Comparison of ENCODE assay signal across 8 cellular contexts in the genomic region with DNA sequence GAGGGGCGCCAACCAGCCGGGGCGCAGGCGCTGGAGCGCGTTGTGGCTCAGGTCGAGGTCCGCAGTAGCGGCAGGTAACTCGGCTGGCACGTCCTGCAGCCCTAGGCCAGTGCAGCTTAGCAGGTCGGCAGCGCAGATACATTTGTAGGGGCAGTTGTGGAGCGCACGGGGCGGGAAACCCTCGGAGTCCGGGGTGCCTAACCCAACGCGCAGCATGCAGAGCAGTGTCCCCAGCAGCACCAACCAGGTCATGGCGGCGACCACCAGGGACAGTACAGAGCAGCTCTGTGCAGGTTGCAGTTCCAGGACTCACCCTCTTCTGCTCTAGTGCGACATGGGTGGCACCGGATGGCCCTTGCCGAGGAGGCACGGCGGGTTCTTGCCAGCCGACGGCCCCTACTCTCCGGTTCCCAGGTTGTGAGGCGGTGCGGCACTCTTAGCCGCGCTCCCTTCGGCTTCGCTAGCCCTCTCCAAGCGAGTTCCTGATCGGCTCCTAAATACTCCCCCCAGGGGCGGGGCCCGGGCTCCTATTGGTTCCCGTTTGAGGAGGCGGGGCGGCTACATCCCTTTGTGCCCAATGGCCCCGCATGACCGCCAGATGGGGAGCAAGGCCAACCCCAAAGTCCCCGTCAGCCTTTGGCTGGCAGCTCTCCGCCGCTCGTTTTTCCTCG. TPM values are rescaled to one million over a fixed set of nuclear protein-coding genes. Genes with fewer than 3 reads are reported as not detected.
A peak's percentile ranks its signal among the peaks of the same experiment; 100 is the strongest.
DNase-seq lines count a peak whose midpoint lies in the region; ATAC-seq, FAIRE-seq and TF ChIP-seq lines count a peak whose summit lies in the region.

A gene with protein sequence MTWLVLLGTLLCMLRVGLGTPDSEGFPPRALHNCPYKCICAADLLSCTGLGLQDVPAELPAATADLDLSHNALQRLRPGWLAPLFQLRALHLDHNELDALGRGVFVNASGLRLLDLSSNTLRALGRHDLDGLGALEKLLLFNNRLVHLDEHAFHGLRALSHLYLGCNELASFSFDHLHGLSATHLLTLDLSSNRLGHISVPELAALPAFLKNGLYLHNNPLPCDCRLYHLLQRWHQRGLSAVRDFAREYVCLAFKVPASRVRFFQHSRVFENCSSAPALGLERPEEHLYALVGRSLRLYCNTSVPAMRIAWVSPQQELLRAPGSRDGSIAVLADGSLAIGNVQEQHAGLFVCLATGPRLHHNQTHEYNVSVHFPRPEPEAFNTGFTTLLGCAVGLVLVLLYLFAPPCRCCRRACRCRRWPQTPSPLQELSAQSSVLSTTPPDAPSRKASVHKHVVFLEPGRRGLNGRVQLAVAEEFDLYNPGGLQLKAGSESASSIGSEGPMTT (minus strand): TSS at position 471 of the 671 bp plus-strand sequence. CDS start 219 bp downstream, at position 252.

- H3K4me2 ChIP-seq in H1 (ENCODE audit: insufficient read depth in 1 of 2, low read depth in 2 of 2, low read length in 2 of 2): peak within 1 kb of the TSS; percentile 63 to 97

- 0 out of 2 replicates have a peak within 1 kb of the TSS, but pooled peaks have one; percentile 25 for H2AFZ ChIP-seq in H1 (ENCODE audit: low read length)

- no peak within 1 kb of the TSS for H2AK5ac ChIP-seq in H1 (ENCODE audit: low read depth, low read length)

- H2BK12ac ChIP-seq in H1 (ENCODE audit: low read depth, low read length): peak within 1 kb of the TSS; percentile 21; the same call in 1 of the 2 replicates

- H3K79me2 ChIP-seq in H1 (ENCODE audit: control insufficient read depth in 1 of 2, insufficient read depth in 2 of 2, low read length in 2 of 2): peaks cover 0 to 8% of the 10 kb centered on the region in 2 experiments; a peak in 1 of 4 replicates

- peak; percentile 25 to 43; a peak in 3 of 4 replicates for TF ChIP-seq RAD21 in H1 (IDR thresholded peaks at IDR 0.05 in 1 of 2, conservative IDR thresholded peaks at IDR 0.05 in 1 of 2; ENCODE audit: low read depth in 2 of 2, low read length in 2 of 2)

- H3K79me1 ChIP-seq in H1 (ENCODE audit: low read depth, low read length): peaks cover 5% of the 10 kb centered on the region; the same call in 1 of the 2 replicates

- peak within 1 kb of the TSS; percentile 84; the same call in 1 of the 2 replicates for H2BK5ac ChIP-seq in H1 (ENCODE audit: low read depth, low read length)

- peak within 1 kb of the TSS; percentile 90 for H4K8ac ChIP-seq in H1 (ENCODE audit: extremely low read depth, insufficient read depth, low read length)

- peak within 1 kb of the TSS in 3 of 4 experiments; percentile 34 to 62 (median 61); a peak in 5 of 7 replicates for H3K9ac ChIP-seq in H1 (replicated peaks in 1 of 4; ENCODE audit: extremely low read depth in 1 of 4, low read depth in 3 of 4, low read length in 3 of 4)

- peaks cover 16% of the 10 kb centered on the region; the same call in 1 of the 2 replicates for H3K23me2 ChIP-seq in H1 (ENCODE audit: low read depth, low read length)

- peak within 1 kb of the TSS; percentile 49 for H3K4ac ChIP-seq in H1 (replicated peaks; ENCODE audit: insufficient read length, low read depth, low read length)

- H4K91ac ChIP-seq in H1 (replicated peaks; ENCODE audit: insufficient read length, low read length): peak within 1 kb of the TSS; percentile 90

- H3K4me3 ChIP-seq in H1 (ENCODE audit: extremely low read depth in 1 of 4, insufficient read depth in 2 of 4, low read depth in 3 of 4, low read length in 4 of 4): peak within 1 kb of the TSS; percentile 45 to 62 (median 56)

- peak in 1 of 2 experiments; percentile 95; a peak in 2 of 3 replicates for TF ChIP-seq POLR2A in H1 (IDR thresholded peaks at IDR 0.05; ENCODE audit: control extremely low read depth in 1 of 2, low read depth in 2 of 2, low read length in 2 of 2)

- no peak within 1 kb of the TSS for H2BK120ac ChIP-seq in H1 (replicated peaks; ENCODE audit: low read depth, low read length)

- 4% methylated on average over 49 of the region's 50 CpGs; no CpG with 5 or more reads in 1 of the 2 experiments for WGBS in H1 (ENCODE audit: extremely low coverage in 1 of 2, insufficient coverage in 1 of 2, insufficient read length in 1 of 2, insufficient replicate concordance in 2 of 2, low coverage in 1 of 2, low lambda C conversion rate in 2 of 2, missing lambda C conversion rate in 1 of 2), 2 experiments

- H3K27ac ChIP-seq in H1 (ENCODE audit: low read depth, low read length): no peak within 1 kb of the TSS

- DNase-seq in AG08396 (ENCODE audit: low spot score): peak; percentile 98
- DNase-seq in NCI-H748 (lab: John Stamatoyannopoulos, UW; ENCODE audit: unreplicated experiment): peak; percentile 94
- DNase-seq in activated CD8-positive, alpha-beta memory T cell treated with anti-CD3 and anti-CD28 coated beads for 4 hours (ENCODE audit: low read depth in 2 of 2): peak; percentile 81 to 82
- DNase-seq in H1 (ENCODE audit: low read depth in 1 of 2, low spot score in 2 of 2): peak; percentile 86 to 97
- peak; percentile 97 for DNase-seq in medulla oblongata (ENCODE audit: extremely low spot score)
- peak; percentile 75 to 87 (median 79) for DNase-seq in stimulated activated CD4-positive, alpha-beta T cell treated with anti-CD3 and anti-CD28 coated beads, TNF-alpha, amount 100 ng/mL, for 4 hours (ENCODE audit: low read depth in 3 of 3)

- H3K9me3 ChIP-seq in H1 (ENCODE audit: insufficient read depth in 2 of 2, low read depth in 1 of 2, low read length in 1 of 2): no peaks in the 10 kb centered on the region

- peak within 1 kb of the TSS; percentile 99 for H3K18ac ChIP-seq in H1 (ENCODE audit: extremely low read depth, low read length)

- CTCF ChIA-PET in H1 (lab: Charles Lee; ENCODE audit: partially characterized antibody): interaction anchor here (0.7 to 7.8 kb wide), 19 partner anchors 8 to 188 kb away, joined by 3 to 127 read pairs (median 4); a partner anchor contains a TSS

- no peak within 1 kb of the TSS for H3K14ac ChIP-seq in H1 (ENCODE audit: insufficient read length)

- H3K56ac ChIP-seq in H1 (replicated peaks; ENCODE audit: insufficient read length, low read depth, low read length): peak within 1 kb of the TSS; percentile 60

- H4K5ac ChIP-seq in H1 (ENCODE audit: insufficient read length, low read depth, low read length): peak within 1 kb of the TSS; percentile 96

- H4K20me1 ChIP-seq in H1 (replicated peaks in 1 of 2; ENCODE audit: control insufficient read depth in 1 of 2, insufficient read depth in 2 of 2, low read length in 2 of 2): peaks cover 7 to 26% of the 10 kb centered on the region in 2 experiments

- peaks cover 6 to 13% (median 8%) of the 10 kb centered on the region in 4 experiments; a peak in 4 of 8 replicates for H3K36me3 ChIP-seq in H1 (ENCODE audit: control insufficient read depth in 2 of 4, insufficient read depth in 4 of 4, low read length in 3 of 4)

- no peak for TF ChIP-seq EP300 in H1 (IDR thresholded peaks at IDR 0.05; ENCODE audit: borderline replicate concordance in 1 of 2, low read depth in 2 of 2, low read length in 2 of 2)

- no peak within 1 kb of the TSS; the same call in 1 of the 2 replicates for H2BK20ac ChIP-seq in H1 (ENCODE audit: low read length)

- POLR2A ChIA-PET in H1 (lab: Charles Lee; ENCODE audit: partially characterized antibody): interaction anchor here (0.6 to 7.3 kb wide), 28 partner anchors 8 to 480 kb away, joined by 3 to 57 read pairs (median 4); a partner anchor contains a TSS

- H3K23ac ChIP-seq in H1 (ENCODE audit: insufficient read length): no peak within 1 kb of the TSS

- peak; percentile 47 for ATAC-seq in GM19023 (IDR thresholded peaks at IDR 0.05; ENCODE audit: unreplicated experiment)
- ATAC-seq in HG03196 (IDR thresholded peaks at IDR 0.05; ENCODE audit: unreplicated experiment): peak; percentile 47

- H2BK15ac ChIP-seq in H1 (ENCODE audit: low read length): no peak within 1 kb of the TSS

- no peaks in the 10 kb centered on the region for H3K27me3 ChIP-seq in H1 (replicated peaks in 1 of 4; ENCODE audit: control insufficient read depth in 3 of 4, extremely low read depth in 1 of 4, insufficient read depth in 3 of 4, low read length in 3 of 4)

- H3K4me1 ChIP-seq in H1 (replicated peaks in 1 of 4; ENCODE audit: control insufficient read depth in 3 of 4, insufficient read depth in 4 of 4, low read length in 3 of 4): peaks cover 0 to 22% (median 11%) of the 10 kb centered on the region in 4 experiments; a peak in 6 of 7 replicates

- FAIRE-seq in H1 (lab: Jason Lieb, UNC): no peak

- TF ChIP-seq CTCF in H1 (IDR thresholded peaks at IDR 0.05; ENCODE audit: control extremely low read depth in 1 of 3, insufficient read depth in 1 of 3, low read depth in 1 of 3, low read length in 3 of 3): peak in 2 of 3 experiments; percentile 76; a peak in 3 of 4 replicates

TF ChIP-seq in H1, 55 proteins besides CTCF, POLR2A, EP300 and RAD21 (continues in another document):
- no peak for TF ChIP-seq EGR1 (IDR thresholded peaks at IDR 0.05; ENCODE audit: borderline replicate concordance, low read depth, low read length)
- TF ChIP-seq, protein P1, sequence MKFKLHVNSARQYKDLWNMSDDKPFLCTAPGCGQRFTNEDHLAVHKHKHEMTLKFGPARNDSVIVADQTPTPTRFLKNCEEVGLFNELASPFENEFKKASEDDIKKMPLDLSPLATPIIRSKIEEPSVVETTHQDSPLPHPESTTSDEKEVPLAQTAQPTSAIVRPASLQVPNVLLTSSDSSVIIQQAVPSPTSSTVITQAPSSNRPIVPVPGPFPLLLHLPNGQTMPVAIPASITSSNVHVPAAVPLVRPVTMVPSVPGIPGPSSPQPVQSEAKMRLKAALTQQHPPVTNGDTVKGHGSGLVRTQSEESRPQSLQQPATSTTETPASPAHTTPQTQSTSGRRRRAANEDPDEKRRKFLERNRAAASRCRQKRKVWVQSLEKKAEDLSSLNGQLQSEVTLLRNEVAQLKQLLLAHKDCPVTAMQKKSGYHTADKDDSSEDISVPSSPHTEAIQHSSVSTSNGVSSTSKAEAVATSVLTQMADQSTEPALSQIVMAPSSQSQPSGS (IDR thresholded peaks at IDR 0.05; ENCODE audit: low read length): 0 out of 2 replicates have a peak, but pooled peaks have one; percentile 28
- TF ChIP-seq SP1 (IDR thresholded peaks at IDR 0.05; ENCODE audit: low read depth, low read length): peak; percentile 80; the same call in 1 of the 2 replicates
- TF ChIP-seq SIX5 (IDR thresholded peaks at IDR 0.05; ENCODE audit: low read depth, low read length): no peak
- TF ChIP-seq ZNF274 (IDR thresholded peaks at IDR 0.05; ENCODE audit: borderline replicate concordance, extremely low read depth, low read length): no peak

RNA-seq across cellular contexts. Expression of the gene that starts here (rescaled TPM):
- 1.6 and 2.9 TPM in 2 replicates for total RNA-seq in H1 (2021; fragmentation: NEBNext Ultra II Directional; extraction: Animal tissue kit (Norgen Biotek cat#: 25700))
- polyA plus RNA-seq in H1 (2011; rRNA removed): 8.8 and 13.1 TPM in 2 replicates
- polyA plus RNA-seq in H1 (2011; cell fraction: cytosol; rRNA removed): 5.9 TPM
- 7.3 TPM for polyA plus RNA-seq in H1 (2011; cell fraction: nucleus; rRNA removed)
- 3.7 to 6.4 TPM (median 6.0 TPM) in 4 replicates for polyA plus RNA-seq in H1 (2012, experiment 1 of 2)
- polyA plus RNA-seq in H1 (2012, experiment 2 of 2): 5.3 TPM
- polyA plus RNA-seq in H1 (2013, experiment 1 of 2): 7.9 TPM
- polyA plus RNA-seq in H1 (2013, experiment 2 of 2): 7.7 TPM
- polyA minus RNA-seq in H1 (2011; rRNA and poly(A)+ RNA removed): 3.1 and 3.4 TPM in 2 replicates
- polyA minus RNA-seq in H1 (2011; cell fraction: cytosol; rRNA and poly(A)+ RNA removed): 8.0 TPM
- 14.2 TPM for polyA minus RNA-seq in H1 (2011; cell fraction: nucleus; rRNA and poly(A)+ RNA removed)
